In the genomic region with DNA sequence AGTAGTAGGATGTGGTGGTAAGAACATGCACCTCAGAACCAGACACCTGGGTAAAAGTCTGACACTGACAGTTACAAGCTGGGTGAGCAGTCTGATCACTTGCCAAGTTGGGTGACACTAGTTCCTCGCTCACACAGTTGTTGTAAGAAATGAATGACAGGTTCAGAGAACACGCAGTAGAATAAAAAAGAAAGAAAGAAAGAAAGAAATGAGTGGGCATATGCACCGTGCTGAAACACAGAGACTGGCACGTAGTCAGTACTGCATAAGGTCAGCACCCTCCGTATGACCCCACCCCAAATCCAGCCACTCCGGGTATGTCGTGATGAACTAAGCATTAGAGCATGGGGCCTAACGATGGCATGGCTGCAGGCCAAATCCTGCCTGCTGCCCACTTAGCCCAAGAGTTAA, we compare ENCODE assay signal across 11 cellular contexts.
DNase-seq lines count a peak whose midpoint lies in the region; ATAC-seq, FAIRE-seq and TF ChIP-seq lines count a peak whose summit lies in the region.
"Had no signal": no experiment of that assay in that cellular context is flagged by ENCODE, and none has a peak within 500 bp of the region (broad histone marks: within the 10 kb centered on the region; RNA-seq: fewer than 3 reads in every experiment).

No MANE protein-coding gene starts in this region.

- no peaks in the 10 kb centered on the region for H3K27me3 ChIP-seq in HL-60 (ENCODE audit: insufficient read depth, poor library complexity, severe bottlenecking)
- no peaks in the 10 kb centered on the region for H3K27me3 ChIP-seq in pancreas

- no peak for DNase-seq in activated naive CD4-positive, alpha-beta T cell (lab: John Stamatoyannopoulos, UW)
- peak; percentile 28 to 68 for DNase-seq in HL-60 (ENCODE audit: low read depth in 1 of 2, low spot score in 1 of 2)
- DNase-seq in pancreas = no peak
- no peak for DNase-seq in HPDE6-E6E7 (ENCODE audit: extremely low spot score)
- DNase-seq in NCI-H2107 (lab: John Stamatoyannopoulos, UW) = no peak
- DNase-seq: MM.1S had no signal

- H3K36me3 ChIP-seq in pancreas = no peaks in the 10 kb centered on the region

- H3K4me1 Mint-ChIP-seq in activated naive CD4-positive, alpha-beta T cell treated with anti-CD3 and anti-CD28 coated beads, Interleukin-2, amount 50 U/mL, for 24 hours = peaks cover 30% of the 10 kb centered on the region
- H3K4me1 Mint-ChIP-seq: memory B cell had no signal

- no peak for FAIRE-seq in pancreas (lab: Jason Lieb, UNC)

- no peaks in the 10 kb centered on the region for H3K27me3 Mint-ChIP-seq in activated naive CD4-positive, alpha-beta T cell treated with anti-CD3 and anti-CD28 coated beads, Interleukin-2, amount 50 U/mL, for 24 hours
- H3K27me3 Mint-ChIP-seq: dendritic cell treated with granulocyte-macrophage colony-stimulating factor and Interleukin-4, amounts not matched to agents 40 ng/mL and 50 ng/mL, for 4 days had no signal

- H3K27ac ChIP-seq in HL-60 (replicated peaks) = peak overlapping the region; percentile 74
- peak overlapping the region; percentile 38 for H3K27ac ChIP-seq in angular gyrus (ENCODE audit: low read depth, low read length)
- H3K27ac ChIP-seq in pancreas = peak overlapping the region in 3 of 4 donors; percentile 16 to 68 (median 57)

- intact Hi-C loops in pancreas (cut with DNase I) = loop anchor here in 1 of 3 donors (10.0 kb wide), 1 partner anchor 156 kb away; no protein-coding TSS in a partner anchor

- no peaks in the 10 kb centered on the region for H3K9me3 ChIP-seq in pancreas

- H3K4me3 Mint-ChIP-seq in activated naive CD4-positive, alpha-beta T cell treated with anti-CD3 and anti-CD28 coated beads, Interleukin-2, amount 50 U/mL, for 24 hours = no peak overlapping the region
- H3K4me3 Mint-ChIP-seq: dendritic cell treated with granulocyte-macrophage colony-stimulating factor and Interleukin-4, amounts not matched to agents 40 ng/mL and 50 ng/mL, for 4 days; memory B cell had no signal

- peaks cover 5 to 20% (median 16%) of the 10 kb centered on the region in 3 donors for H3K4me1 ChIP-seq in pancreas

- ATAC-seq in pancreas (no peak), GM18861 (IDR thresholded peaks at IDR 0.05; ENCODE audit: unreplicated experiment) (no peak)

- H3K4me3 ChIP-seq in HL-60 (replicated peaks; ENCODE audit: insufficient read depth, low read length) (no peak overlapping the region), pancreas (no peak overlapping the region)

- H3K9me3 Mint-ChIP-seq in activated naive CD4-positive, alpha-beta T cell treated with anti-CD3 and anti-CD28 coated beads, Interleukin-2, amount 50 U/mL, for 24 hours = no peaks in the 10 kb centered on the region
- H3K9me3 Mint-ChIP-seq: memory B cell had no signal

- H3K27ac Mint-ChIP-seq in activated naive CD4-positive, alpha-beta T cell treated with anti-CD3 and anti-CD28 coated beads, Interleukin-2, amount 50 U/mL, for 24 hours = peak overlapping the region; percentile 75
- H3K27ac Mint-ChIP-seq: memory B cell had no signal

- WGBS in pancreas, 2 donors = 85 to 91% methylated on average over 8 of the region's 8 CpGs

- no peaks in the 10 kb centered on the region for H3K36me3 Mint-ChIP-seq in activated naive CD4-positive, alpha-beta T cell treated with anti-CD3 and anti-CD28 coated beads, Interleukin-2, amount 50 U/mL, for 24 hours
- H3K36me3 Mint-ChIP-seq: memory B cell had no signal

- TF ChIP-seq CTCF in HL-60 (IDR thresholded peaks at IDR 0.05; ENCODE audit: insufficient read depth, low read length) (no peak), pancreas (IDR thresholded peaks at IDR 0.05) (no peak)

Comparison
In these comparisons a context has a peak if more than half of its experiments do, and no peak if none do; other contexts are left out.
1. DNase-seq: peak in HL-60 (2 of 2); none in activated naive CD4-positive, alpha-beta T cell (0 of 4), pancreas (0 of 6), HPDE6-E6E7 (single experiment) and NCI-H2107 (single experiment).
2. Peak in every context shown above with its lines, with median percentiles within 50 percentile points of each other: H3K27ac ChIP-seq.